Comparison of ENCODE assay signal across 9 cellular contexts in the genomic region with DNA sequence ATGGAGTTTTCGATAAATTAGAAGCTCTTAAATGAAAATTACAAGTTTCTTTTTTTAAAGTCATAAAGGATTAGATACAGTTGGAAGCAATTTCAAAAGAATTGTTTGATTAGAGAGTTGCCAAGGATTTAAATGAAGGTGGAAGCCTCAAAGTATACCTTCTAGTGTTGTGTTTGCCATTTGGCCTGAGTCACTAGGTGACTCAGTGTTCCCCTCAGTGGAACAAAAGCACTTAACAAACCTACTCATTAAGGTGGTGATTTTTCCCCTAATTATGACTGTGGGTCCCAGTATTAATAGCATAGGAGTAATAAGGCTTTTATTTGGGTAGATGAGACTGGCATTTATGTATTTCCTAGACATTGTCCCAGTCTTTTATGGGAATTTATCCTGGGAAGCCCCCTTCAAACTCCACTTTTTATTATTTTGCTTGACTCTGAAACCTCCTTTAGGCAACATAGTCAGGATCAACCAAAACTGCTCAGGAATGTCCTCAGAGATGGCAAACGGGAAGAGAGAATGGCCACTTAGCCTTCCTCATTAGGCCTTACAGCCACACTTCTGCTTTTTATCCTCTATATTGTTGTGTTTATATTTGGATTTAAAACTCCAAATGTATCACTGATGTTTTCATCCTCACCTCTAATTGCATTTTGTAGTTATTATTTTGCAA.
DNase-seq lines count a peak whose midpoint lies in the region; ATAC-seq, FAIRE-seq and TF ChIP-seq lines count a peak whose summit lies in the region.
"Had no signal": no experiment of that assay in that cellular context is flagged by ENCODE, and none has a peak within 500 bp of the region (broad histone marks: within the 10 kb centered on the region; RNA-seq: fewer than 3 reads in every experiment).

No MANE protein-coding gene starts in this region.

- TF ChIP-seq RAD21 in SK-N-SH (IDR thresholded peaks at IDR 0.05; ENCODE audit: low read length) = no peak

- DNase-seq in SK-N-SH (no peak), MG63 (peak; percentile 51), caudate nucleus (lab: John Stamatoyannopoulos, UW) (no peak), T-cell (no peak), small intestine (no peak)
- DNase-seq: T1000 had no signal

- H3K27ac ChIP-seq in SK-N-SH (ENCODE audit: low read depth in 2 of 2, low read length in 1 of 2) (0 out of 4 replicates have a peak overlapping the region, but pooled peaks of 1 of the 2 experiments have one; percentile 1), caudate nucleus (ENCODE audit: low read depth, low read length) (peak overlapping the region; percentile 89), skin epidermis (peak overlapping the region in 19 of 21 experiments; percentile 1 to 78 (median 59)), small intestine (ENCODE audit: low read depth in 1 of 2, low read length in 1 of 2) (no peak overlapping the region)

- TF ChIP-seq EP300 in SK-N-SH (IDR thresholded peaks at IDR 0.05; ENCODE audit: borderline replicate concordance in 1 of 2, low read depth in 1 of 2, low read length in 1 of 2) = no peak

- no peak for FAIRE-seq in small intestine (lab: Jason Lieb, UNC)

- H3K4me3 ChIP-seq in SK-N-SH (ENCODE audit: low read depth in 2 of 2, low read length in 1 of 2) (no peak overlapping the region), MG63 (no peak overlapping the region), skin epidermis (no peak overlapping the region), small intestine (ENCODE audit: low read depth in 1 of 2, low read length in 2 of 2) (no peak overlapping the region)

- no peak overlapping the region for H3K9ac ChIP-seq in SK-N-SH

- no peaks in the 10 kb centered on the region for H4K20me1 ChIP-seq in SK-N-SH (ENCODE audit: insufficient read depth)

- CTCF ChIA-PET in SK-N-SH (lab: Yijun Ruan, JAX) (no interaction called here), T-cell (lab: Charles Lee) (no interaction called here)

- peaks cover 0 to 24% (median 11%) of the 10 kb centered on the region in 3 donors for H3K9me3 Mint-ChIP-seq in T-cell

- no peaks in the 10 kb centered on the region for H3K79me2 ChIP-seq in SK-N-SH (ENCODE audit: insufficient read depth)

- POLR2A ChIA-PET in SK-N-SH (lab: Yijun Ruan, JAX) = no interaction called here
- POLR2A ChIA-PET in T-cell (lab: Charles Lee) = no interaction called here

- no peak for TF ChIP-seq CTCF in SK-N-SH (IDR thresholded peaks at IDR 0.05)

- H3K9me3 ChIP-seq in SK-N-SH = no peaks in the 10 kb centered on the region
- peaks cover 33% of the 10 kb centered on the region for H3K9me3 ChIP-seq in MG63
- H3K9me3 ChIP-seq in small intestine (ENCODE audit: control insufficient read depth, low read depth) = no peaks in the 10 kb centered on the region

- no peak overlapping the region for H2AFZ ChIP-seq in SK-N-SH (ENCODE audit: low read depth)

- no peaks in the 10 kb centered on the region for H3K27me3 ChIP-seq in SK-N-SH (ENCODE audit: insufficient read depth)
- no peaks in the 10 kb centered on the region for H3K27me3 ChIP-seq in MG63
- no peaks in the 10 kb centered on the region for H3K27me3 ChIP-seq in small intestine (ENCODE audit: control insufficient read depth in 2 of 2, insufficient read depth in 2 of 2, low read length in 2 of 2)

- H3K4me1 Mint-ChIP-seq in T-cell = peaks cover 0 to 6% (median 6%) of the 10 kb centered on the region in 3 donors

- ATAC-seq in SK-N-SH treated with all-trans-retinoic acid at 6 μM for 48 hours (no peak), T-cell (replicated peaks in 1 of 4) (no peak), HG02798 (IDR thresholded peaks at IDR 0.05; ENCODE audit: poor library complexity, unreplicated experiment) (no peak)

- peak overlapping the region in 1 of 2 donors; percentile 25 for H3K27ac Mint-ChIP-seq in T-cell

- H3F3A ChIP-seq in SK-N-SH (replicated peaks; ENCODE audit: insufficient read depth) = no peaks in the 10 kb centered on the region

- WGBS in SK-N-SH (ENCODE audit: low lambda C conversion rate) = 92% methylated on average over 2 of the region's 2 CpGs
- WGBS in small intestine, 3 donors = 90 to 96% (median 92%) methylated on average over 2 of the region's 2 CpGs

- no peak overlapping the region for H3K4me3 Mint-ChIP-seq in T-cell

- no peaks in the 10 kb centered on the region for H3K27me3 Mint-ChIP-seq in T-cell

- H3K4me2 ChIP-seq in SK-N-SH = no peak overlapping the region

- peaks cover 65% of the 10 kb centered on the region for H3K36me3 Mint-ChIP-seq in T-cell

- H3K9me2 ChIP-seq in SK-N-SH = no peaks in the 10 kb centered on the region

- H3K36me3 ChIP-seq in SK-N-SH (replicated peaks in 1 of 2; ENCODE audit: control insufficient read depth in 1 of 2, insufficient read depth in 2 of 2, low read length in 1 of 2) (peaks cover 0 to 4% of the 10 kb centered on the region in 2 experiments), MG63 (peaks cover 56% of the 10 kb centered on the region), small intestine (ENCODE audit: control insufficient read depth in 2 of 2, insufficient read depth in 2 of 2, low read length in 2 of 2) (no peaks in the 10 kb centered on the region)

- no peaks in the 10 kb centered on the region; a peak in 1 of 4 replicates for H3K4me1 ChIP-seq in SK-N-SH (ENCODE audit: control insufficient read depth in 1 of 2, insufficient read depth in 2 of 2, low read depth in 1 of 2, low read length in 1 of 2)
- H3K4me1 ChIP-seq in small intestine (ENCODE audit: control insufficient read depth in 2 of 2, insufficient read depth in 1 of 2, low read depth in 1 of 2, low read length in 1 of 2) = peaks cover 0 to 3% of the 10 kb centered on the region in 2 donors

TF ChIP-seq in SK-N-SH, 30 proteins besides CTCF, POLR2A, EP300 and RAD21 (continues in another document):
- no peak for TF ChIP-seq FOXM1 (IDR thresholded peaks at IDR 0.05; ENCODE audit: low read depth)
- TF ChIP-seq, protein P1, sequence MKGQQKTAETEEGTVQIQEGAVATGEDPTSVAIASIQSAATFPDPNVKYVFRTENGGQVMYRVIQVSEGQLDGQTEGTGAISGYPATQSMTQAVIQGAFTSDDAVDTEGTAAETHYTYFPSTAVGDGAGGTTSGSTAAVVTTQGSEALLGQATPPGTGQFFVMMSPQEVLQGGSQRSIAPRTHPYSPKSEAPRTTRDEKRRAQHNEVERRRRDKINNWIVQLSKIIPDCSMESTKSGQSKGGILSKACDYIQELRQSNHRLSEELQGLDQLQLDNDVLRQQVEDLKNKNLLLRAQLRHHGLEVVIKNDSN (IDR thresholded peaks at IDR 0.05; ENCODE audit: borderline replicate concordance, low read depth) = no peak
- peak; percentile 29; the same call in 1 of the 2 replicates for TF ChIP-seq FOSL2 (IDR thresholded peaks at IDR 0.05; ENCODE audit: borderline replicate concordance, low read depth)
- TF ChIP-seq, protein P2, sequence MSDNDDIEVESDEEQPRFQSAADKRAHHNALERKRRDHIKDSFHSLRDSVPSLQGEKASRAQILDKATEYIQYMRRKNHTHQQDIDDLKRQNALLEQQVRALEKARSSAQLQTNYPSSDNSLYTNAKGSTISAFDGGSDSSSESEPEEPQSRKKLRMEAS (IDR thresholded peaks at IDR 0.05; ENCODE audit: low read depth) = no peak
- TF ChIP-seq USF2 (IDR thresholded peaks at IDR 0.05; ENCODE audit: borderline replicate concordance, low read depth, low read length) = no peak

TF ChIP-seq in SK-N-SH treated with all-trans-retinoic acid at 6 μM for 48 hours, 23 proteins besides CTCF, POLR2A, EP300 and RAD21:
- TF ChIP-seq TCF4 (CRISPR knock-in tag; IDR thresholded peaks at IDR 0.05; ENCODE audit: borderline replicate concordance) (no peak), OSR1 (CRISPR knock-in tag; IDR thresholded peaks at IDR 0.05) (no peak), ZNF565 (CRISPR knock-in tag; conservative IDR thresholded peaks at IDR 0.05; ENCODE audit: low read depth) (no peak), ISL1 (CRISPR knock-in tag; IDR thresholded peaks at IDR 0.05) (no peak), SNAI2 (CRISPR knock-in tag; IDR thresholded peaks at IDR 0.05) (no peak), ZNF70 (CRISPR knock-in tag; IDR thresholded peaks at IDR 0.05) (no peak)

Comparison
In these comparisons a context has a peak if more than half of its experiments do, and no peak if none do; other contexts are left out.
1. H3K27ac ChIP-seq: peak in caudate nucleus (single experiment) and skin epidermis (19 of 21); none in small intestine (0 of 2).